ENCODE assay signal across 22 cellular contexts in genomic region chr11:9722893-9723292, GRCh38.
"Had no signal": no experiment of that assay in that cellular context is flagged by ENCODE, and none has a peak within 500 bp of the region (broad histone marks: within the 10 kb centered on the region; RNA-seq: fewer than 3 reads in every experiment).

No MANE protein-coding gene starts in this region.

- H3K9ac ChIP-seq: parathyroid adenoma had no signal

- H3K79me2 ChIP-seq: parathyroid adenoma had no signal

- H3K36me3 ChIP-seq: colonic mucosa had no signal

- ATAC-seq: activated CD4-positive, CD25-positive, alpha-beta regulatory T cell treated with anti-CD3 and anti-CD28 coated beads, Interleukin-2, amount 50 U/mL, for 24 hours; gastroesophageal sphincter; right cardiac atrium; T-helper 17 cell had no signal

- H3K27me3 ChIP-seq: colonic mucosa, esophagus squamous epithelium, gastroesophageal sphincter, upper lobe of left lung had no signal

- H3K9me3 Mint-ChIP-seq: activated naive CD4-positive, alpha-beta T cell treated with anti-CD3 and anti-CD28 coated beads, Interleukin-2, amount 10 ng/mL, durations not matched to agents 7 days and 5 days; endodermal cell; nephron progenitor cell had no signal

- H3K27me3 Mint-ChIP-seq: activated CD4-positive, alpha-beta memory T cell treated with anti-CD3 and anti-CD28 coated beads, Interleukin-2, amount 10 ng/mL, durations not matched to agents 7 days and 5 days; activated CD4-positive, alpha-beta T cell treated with anti-CD3 and anti-CD28 coated beads, Interleukin-2, amount 10 ng/mL, durations not matched to agents 24 days and 14 days; activated naive CD4-positive, alpha-beta T cell treated with anti-CD3 and anti-CD28 coated beads, Interleukin-2, amount 10 ng/mL, durations not matched to agents 7 days and 5 days; T-helper 17 cell had no signal

- H3K9me3 ChIP-seq: colonic mucosa, esophagus squamous epithelium, gastroesophageal sphincter, thoracic aorta, upper lobe of left lung had no signal

- H3K4me1 ChIP-seq: parathyroid adenoma had no signal

- H3K27ac ChIP-seq: colonic mucosa, esophagus squamous epithelium, gastroesophageal sphincter, parathyroid adenoma, thoracic aorta, upper lobe of left lung had no signal

- H2AFZ ChIP-seq: parathyroid adenoma had no signal

- H3K4me3 Mint-ChIP-seq: activated CD4-positive, alpha-beta memory T cell treated with anti-CD3 and anti-CD28 coated beads, Interleukin-2, amount 10 ng/mL, durations not matched to agents 7 days and 5 days; activated CD4-positive, alpha-beta T cell treated with anti-CD3 and anti-CD28 coated beads, Interleukin-2, amount 10 ng/mL, durations not matched to agents 24 days and 14 days; activated naive CD4-positive, alpha-beta T cell treated with anti-CD3 and anti-CD28 coated beads, Interleukin-2, amount 10 ng/mL, durations not matched to agents 7 days and 5 days; endodermal cell; nephron progenitor cell; T-helper 17 cell had no signal

- H3K4me1 Mint-ChIP-seq: endodermal cell had no signal

- H3K27ac Mint-ChIP-seq: activated CD4-positive, alpha-beta memory T cell treated with anti-CD3 and anti-CD28 coated beads, Interleukin-2, amount 10 ng/mL, durations not matched to agents 7 days and 5 days; activated CD4-positive, alpha-beta T cell treated with anti-CD3 and anti-CD28 coated beads, Interleukin-2, amount 10 ng/mL, durations not matched to agents 24 days and 14 days; activated naive CD4-positive, alpha-beta T cell treated with anti-CD3 and anti-CD28 coated beads, Interleukin-2, amount 10 ng/mL, durations not matched to agents 7 days and 5 days; endodermal cell; nephron progenitor cell; T-helper 17 cell had no signal

- DNase-seq: activated CD4-positive, alpha-beta memory T cell treated with anti-CD3 and anti-CD28 coated beads, Interleukin-2, amount 10 ng/mL, durations not matched to agents 7 days and 5 days; activated CD4-positive, alpha-beta T cell treated with anti-CD3 and anti-CD28 coated beads, Interleukin-2, amount 10 ng/mL, durations not matched to agents 24 days and 14 days; activated effector memory CD4-positive, alpha-beta T cell treated with anti-CD3 and anti-CD28 coated beads, Interleukin-2, amount 50 U/mL, for 16 hours; activated naive CD4-positive, alpha-beta T cell treated with anti-CD3 and anti-CD28 coated beads, Interleukin-2, amount 10 ng/mL, durations not matched to agents 7 days and 5 days; amygdala; colonic mucosa; endodermal cell; esophagus squamous epithelium; head of caudate nucleus; hypothalamus; mesenchymal stem cell; nephron progenitor cell; right cardiac atrium; stimulated activated CD4-positive, alpha-beta T cell treated with anti-CD3 and anti-CD28 coated beads, Interleukin-12 subunit alpha, Interleukin-12 subunit beta, amount 100 ng/mL, for 4 hours; stimulated activated CD4-positive, alpha-beta T cell treated with anti-CD3 and anti-CD28 coated beads, Interleukin-1b, Interleukin-23, amount 100 ng/mL, for 48 hours; stimulated activated naive CD4-positive, alpha-beta T cell; T-helper 17 cell; upper lobe of left lung had no signal

- H3K4me3 ChIP-seq: colonic mucosa, esophagus squamous epithelium, gastroesophageal sphincter, thoracic aorta, upper lobe of left lung had no signal
